ENCODE assay signal across 1 cellular context in genomic region chr17:17191346-17191792, GRCh38.
TF ChIP-seq lines count a peak whose summit lies in the region.

No MANE protein-coding gene starts in this region.

TF ChIP-seq in GM23338, 12 proteins besides CTCF, POLR2A, EP300 and RAD21 (continued from another document):
- TF ChIP-seq REST (IDR thresholded peaks at IDR 0.05; ENCODE audit: unreplicated experiment) (no peak), EZH2phosphoT487 (IDR thresholded peaks at IDR 0.05; ENCODE audit: unreplicated experiment) (no peak), EZH2 (IDR thresholded peaks at IDR 0.05; ENCODE audit: low read depth, unreplicated experiment) (no peak), ZNF114 (CRISPR knock-in tag; IDR thresholded peaks at IDR 0.05) (no peak)
